14 cellular contexts compared by ENCODE assay signal in genomic region chr2:69770747-69771146, GRCh38. TPM values are rescaled to one million over a fixed set of nuclear protein-coding genes. Genes with fewer than 3 reads are reported as not detected.
DNase-seq lines count a peak whose midpoint lies in the region; ATAC-seq, FAIRE-seq and TF ChIP-seq lines count a peak whose summit lies in the region.
"Had no signal": no experiment of that assay in that cellular context is flagged by ENCODE, and none has a peak within 500 bp of the region (broad histone marks: within the 10 kb centered on the region; RNA-seq: fewer than 3 reads in every experiment).

No MANE protein-coding gene starts in this region.

- no peak overlapping the region for H3K4me3 Mint-ChIP-seq in HFFc6

- TF ChIP-seq EP300 in A549 (IDR thresholded peaks at IDR 0.05) = no peak

- no peak for TF ChIP-seq POLR2A in A549 (IDR thresholded peaks at IDR 0.05; ENCODE audit: low read length)

- POLR2A ChIA-PET in A549 (lab: Yijun Ruan, JAX) = interaction anchor here (0.6 kb wide), 1 partner anchor 15 kb away, joined by 3 read pairs; no protein-coding TSS in a partner anchor

- H3K4me1 Mint-ChIP-seq in HFFc6 (ENCODE audit: low read depth) = peaks cover 68% of the 10 kb centered on the region

- intact Hi-C loops in dorsolateral prefrontal cortex (cut with DNase I) = loop anchor here in 1 of 2 donors (5.0 kb wide), 1 partner anchor 42 kb away; no protein-coding TSS in a partner anchor

- no peak overlapping the region for H2AFZ ChIP-seq in osteoblast (ENCODE audit: low read length)

- H3K27ac ChIP-seq in A549 (peak overlapping the region; percentile 90 to 93), dorsolateral prefrontal cortex (peak overlapping the region in 43 of 59 donors; percentile 4 to 86 (median 67)), osteoblast (ENCODE audit: low read depth, low read length) (peak overlapping the region; percentile 32)

- no peak for FAIRE-seq in A549 (lab: Jason Lieb, UNC)
- FAIRE-seq: GM12878 had no signal

- peak overlapping the region; percentile 91 for H3K27ac Mint-ChIP-seq in HFFc6

- H3K27me3 ChIP-seq in dorsolateral prefrontal cortex (no peaks in the 10 kb centered on the region), osteoblast (ENCODE audit: insufficient read depth, low read length) (no peaks in the 10 kb centered on the region)

- H3K4me2 ChIP-seq in A549 (peak overlapping the region; percentile 69), osteoblast (ENCODE audit: insufficient read depth, low read length) (no peak overlapping the region)

- no peak for TF ChIP-seq RAD21 in A549 (conservative IDR thresholded peaks at IDR 0.05 in 1 of 2, IDR thresholded peaks at IDR 0.05 in 1 of 2)

- TF ChIP-seq CTCF in A549 (IDR thresholded peaks at IDR 0.05) = no peak
- no peak for TF ChIP-seq CTCF in HFFc6 (IDR thresholded peaks at IDR 0.05)
- TF ChIP-seq CTCF in dorsolateral prefrontal cortex (IDR thresholded peaks at IDR 0.05 in 54 of 56, conservative IDR thresholded peaks at IDR 0.05 in 2 of 56; ENCODE audit: low read depth in 1 of 56, partially characterized antibody in 56 of 56) = no peak
- no peak for TF ChIP-seq CTCF in osteoblast (IDR thresholded peaks at IDR 0.05; ENCODE audit: extremely low read depth, low read depth, low read length)

- no peaks in the 10 kb centered on the region for H3K27me3 Mint-ChIP-seq in HFFc6 (ENCODE audit: insufficient read depth)

- no peak overlapping the region for H3K4me3 ChIP-seq in A549
- no peak overlapping the region for H3K4me3 ChIP-seq in dorsolateral prefrontal cortex
- no peak overlapping the region for H3K4me3 ChIP-seq in osteoblast (ENCODE audit: insufficient read depth, low read length)
- H3K4me3 ChIP-seq: GM12878 had no signal

- ATAC-seq in A549 = no peak

- CTCF ChIA-PET in A549 (lab: Yijun Ruan, JAX) = interaction anchor here (0.6 to 4.2 kb wide), 9 partner anchors 13 to 51 kb away, joined by 3 to 26 read pairs (median 4); no protein-coding TSS in a partner anchor

- no peaks in the 10 kb centered on the region for H3K9me3 ChIP-seq in A549
- no peaks in the 10 kb centered on the region for H3K9me3 ChIP-seq in osteoblast (ENCODE audit: low read depth, low read length)

- 85% methylated on average over 10 of the region's 10 CpGs for WGBS in A549 (ENCODE audit: missing lambda C conversion rate)

- H3K36me3 ChIP-seq in osteoblast (ENCODE audit: insufficient read depth, low read length) = no peaks in the 10 kb centered on the region

- H4K20me1 ChIP-seq in osteoblast (ENCODE audit: insufficient read depth, low read length) = no peaks in the 10 kb centered on the region

- DNase-seq in A549 (ENCODE audit: low read depth in 1 of 2, low spot score in 1 of 2) (no peak), HFFc6 (no peak), dorsolateral prefrontal cortex (no peak), osteoblast (ENCODE audit: insufficient read length, low spot score, missing footprints) (no peak), NCI-H226 (no peak), NCI-H774 (lab: John Stamatoyannopoulos, UW) (no peak), SK-N-DZ (ENCODE audit: low spot score) (no peak), NCI-H1436 (lab: John Stamatoyannopoulos, UW) (no peak)
- DNase-seq: activated naive CD4-positive, alpha-beta T cell; C1 segment of cervical spinal cord; caudate nucleus; NCI-H1092; NCI-H510A treated with DMSO at 0.1 percent for 48 hours had no signal

- peaks cover 42% of the 10 kb centered on the region for H3K79me2 ChIP-seq in osteoblast (ENCODE audit: insufficient read depth, low read length)

- H3K4me1 ChIP-seq in A549 (peaks cover 100% of the 10 kb centered on the region), osteoblast (ENCODE audit: insufficient read depth, low read length) (peaks cover 37% of the 10 kb centered on the region)

- H3K9me3 Mint-ChIP-seq in HFFc6 = no peaks in the 10 kb centered on the region

- H3K36me3 Mint-ChIP-seq in HFFc6 (ENCODE audit: low read depth) = peaks cover 7% of the 10 kb centered on the region; the same call in 1 of the 2 replicates

TF ChIP-seq in A549, 52 proteins besides CTCF, POLR2A, EP300 and RAD21:
- no peak for TF ChIP-seq CEBPB (IDR thresholded peaks at IDR 0.05)
- no peak for TF ChIP-seq HOXA7 (CRISPR knock-in tag; IDR thresholded peaks at IDR 0.05)
- TF ChIP-seq ZC3H11A (IDR thresholded peaks at IDR 0.05) = no peak
- TF ChIP-seq SREBF2 (IDR thresholded peaks at IDR 0.05) = no peak
- no peak for TF ChIP-seq NR3C1 (IDR thresholded peaks at IDR 0.05)
- TF ChIP-seq ZNF302 (CRISPR knock-in tag; IDR thresholded peaks at IDR 0.05) = no peak
- no peak for TF ChIP-seq TP53 (CRISPR knock-in tag; IDR thresholded peaks at IDR 0.05)
- TF ChIP-seq PHF8 (IDR thresholded peaks at IDR 0.05; ENCODE audit: borderline replicate concordance, low read depth) = no peak
- TF ChIP-seq HDAC2 (IDR thresholded peaks at IDR 0.05) = no peak

RNA-seq across cellular contexts. Expression of gene ANXA4, which starts 28.8 kb away (rescaled TPM):
- polyA plus RNA-seq in A549 (2011; rRNA removed) (341 and 360 TPM in 2 replicates), A549 (2017; fragmentation: RNase III; extraction: RNeasy Plus Mini Kit Qiagen cat#74134 plus additional on column Dnase treatment) (514 to 554 TPM (median 521 TPM) in 3 replicates)
- 322 and 418 TPM in 2 replicates for polyA plus RNA-seq in A549 (2012; cell fraction: cytosol; rRNA removed)
- 154 and 191 TPM in 2 replicates for polyA plus RNA-seq in A549 (2012; cell fraction: nucleus; rRNA removed)
- 342 and 464 TPM in 2 replicates for polyA minus RNA-seq in A549 (2011; rRNA and poly(A)+ RNA removed)
- 100 to 1,000 TPM in 1 of 6 experiments, 10 to 100 TPM in 5; 92.8 to 112 (median 96.1) TPM for total RNA-seq in HFFc6 (2021; fragmentation: NEBNext Ultra II Directional; extraction: Animal tissue kit (Norgen Biotek cat#: 25700))
- total RNA-seq in dorsolateral prefrontal cortex (10 to 100 TPM; 19.3 to 78.4 (median 36.1) TPM), osteoblast (38.4 and 43.9 TPM in 2 replicates)
- 0.50 and 0.54 TPM in 2 replicates for polyA plus RNA-seq in SK-N-DZ (2014; cell fraction: cytosol; rRNA removed)
- polyA plus RNA-seq in SK-N-DZ (2014; cell fraction: nucleus; rRNA removed) = 0.28 and 0.47 TPM in 2 replicates

RNA-seq across cellular contexts. Expression of gene GMCL1, which starts 58.7 kb away (rescaled TPM):
- polyA plus RNA-seq in A549 (2011; rRNA removed) (16.3 and 21.1 TPM in 2 replicates), A549 (2017; fragmentation: RNase III; extraction: RNeasy Plus Mini Kit Qiagen cat#74134 plus additional on column Dnase treatment) (13.7 to 16.6 TPM (median 15.3 TPM) in 3 replicates)
- 5.8 and 7.9 TPM in 2 replicates for polyA plus RNA-seq in A549 (2012; cell fraction: cytosol; rRNA removed)
- 4.7 and 5.6 TPM in 2 replicates for polyA plus RNA-seq in A549 (2012; cell fraction: nucleus; rRNA removed)
- 3.9 and 4.7 TPM in 2 replicates for polyA minus RNA-seq in A549 (2011; rRNA and poly(A)+ RNA removed)
- total RNA-seq in HFFc6 (2021; fragmentation: NEBNext Ultra II Directional; extraction: Animal tissue kit (Norgen Biotek cat#: 25700)) = 10 to 100 TPM in 2 of 6 experiments, 1 to 10 TPM in 4; 6.5 to 11.2 (median 7.7) TPM
- total RNA-seq in dorsolateral prefrontal cortex (10 to 100 TPM; 11.5 to 39.4 (median 22.1) TPM), osteoblast (8.7 and 11.2 TPM in 2 replicates)
- polyA plus RNA-seq in SK-N-DZ (2014; cell fraction: cytosol; rRNA removed) = 8.7 and 11.4 TPM in 2 replicates
- polyA plus RNA-seq in SK-N-DZ (2014; cell fraction: nucleus; rRNA removed) = 7.1 and 8.0 TPM in 2 replicates

Comparison
In these comparisons a context has a peak if more than half of its experiments do, and no peak if none do; other contexts are left out.
1. H3K27ac ChIP-seq: peak in every context shown above with its lines; median percentile 92 in A549; 67 in dorsolateral prefrontal cortex; 32 in osteoblast.